Comparison of ENCODE assay signal across 17 cellular contexts in genomic region chr3:11435420-11435819, GRCh38.
DNase-seq lines count a peak whose midpoint lies in the region; ATAC-seq and TF ChIP-seq lines count a peak whose summit lies in the region.
"Had no signal": no experiment of that assay in that cellular context is flagged by ENCODE, and none has a peak within 500 bp of the region (broad histone marks: within the 10 kb centered on the region; RNA-seq: fewer than 3 reads in every experiment).

No MANE protein-coding gene starts in this region.

- H3K14ac ChIP-seq in IMR-90 (replicated peaks; ENCODE audit: low read depth, low read length): no peak overlapping the region

- dilution Hi-C loops in IMR-90 (cut with HindIII; ENCODE audit: low sequenced_read_pairs, unreplicated experiment): no loop called here

- H3K9me3 Mint-ChIP-seq in nephron (no peaks in the 10 kb centered on the region), glutamatergic neuron (ENCODE audit: unreplicated experiment) (peaks cover 2% of the 10 kb centered on the region)
- H3K9me3 Mint-ChIP-seq in activated CD4-positive, alpha-beta T cell treated with anti-CD3 and anti-CD28 coated beads, Interleukin-2, amount 10 ng/mL, durations not matched to agents 7 days and 5 days: no peaks in the 10 kb centered on the region
- H3K9me3 Mint-ChIP-seq: CD4-positive, alpha-beta T cell had no signal

- no peak for ATAC-seq in IMR-90 (ENCODE audit: low read depth)
- no peak for ATAC-seq in HG03039 (IDR thresholded peaks at IDR 0.05; ENCODE audit: unreplicated experiment)

- CTCF ChIA-PET in IMR-90 (lab: Yijun Ruan, JAX): no interaction called here
- CTCF ChIA-PET in activated CD4-positive, alpha-beta T cell treated with anti-CD3 and anti-CD28 coated beads, Interleukin-2, amount 10 ng/mL, durations not matched to agents 7 days and 5 days (lab: Charles Lee): interaction anchor here (0.6 kb wide), 1 partner anchor 56 kb away, joined by 3 read pairs; no protein-coding TSS in a partner anchor

- no peak overlapping the region for H2BK5ac ChIP-seq in IMR-90 (ENCODE audit: low read depth, low read length, poor library complexity, severe bottlenecking)

- H3K56ac ChIP-seq in IMR-90 (ENCODE audit: extremely low read depth, insufficient read depth, low read length): no peak overlapping the region

- no peak overlapping the region for H2BK20ac ChIP-seq in IMR-90 (ENCODE audit: low read depth, low read length)

- no peaks in the 10 kb centered on the region for H3K36me3 Mint-ChIP-seq in nephron (ENCODE audit: low read depth)
- H3K36me3 Mint-ChIP-seq in activated CD4-positive, alpha-beta T cell treated with anti-CD3 and anti-CD28 coated beads, Interleukin-2, amount 10 ng/mL, durations not matched to agents 7 days and 5 days (ENCODE audit: low read depth): no peaks in the 10 kb centered on the region
- no peaks in the 10 kb centered on the region for H3K36me3 Mint-ChIP-seq in glutamatergic neuron (ENCODE audit: unreplicated experiment)

- H3K79me1 ChIP-seq in IMR-90 (ENCODE audit: low read depth in 1 of 2, low read length in 2 of 2): no peaks in the 10 kb centered on the region

- no peaks in the 10 kb centered on the region for H3K36me3 ChIP-seq in IMR-90 (ENCODE audit: control insufficient read depth, insufficient read depth, low read length)
- no peaks in the 10 kb centered on the region for H3K36me3 ChIP-seq in ascending aorta
- no peaks in the 10 kb centered on the region for H3K36me3 ChIP-seq in tibial nerve
- H3K36me3 ChIP-seq: BLaER1 had no signal

- H3K4me1 ChIP-seq in IMR-90 (ENCODE audit: control insufficient read depth, insufficient read depth, low read length): peaks cover 4% of the 10 kb centered on the region
- peaks cover 0 to 22% of the 10 kb centered on the region in 2 donors for H3K4me1 ChIP-seq in ascending aorta
- H3K4me1 ChIP-seq in tibial nerve: peaks cover 0 to 60% (median 25%) of the 10 kb centered on the region in 4 donors
- H3K4me1 ChIP-seq: BLaER1 had no signal

- H3K23ac ChIP-seq in IMR-90 (ENCODE audit: low read depth, low read length): no peak overlapping the region

- no peak overlapping the region for H4K5ac ChIP-seq in IMR-90 (ENCODE audit: low read depth, low read length)

- in situ Hi-C loops in IMR-90 (cut with MboI; ENCODE audit: low sequenced_read_pairs): no loop called here

- no peak for DNase-seq in IMR-90
- no peak for DNase-seq in ascending aorta (ENCODE audit: low spot score in 2 of 2)
- DNase-seq in tibial nerve (ENCODE audit: low spot score in 2 of 2): no peak
- DNase-seq in activated CD4-positive, alpha-beta T cell treated with anti-CD3 and anti-CD28 coated beads, Interleukin-2, amount 10 ng/mL, durations not matched to agents 7 days and 5 days: no peak
- DNase-seq in glutamatergic neuron: no peak
- DNase-seq: CD4-positive, alpha-beta T cell; H7; KG1; MM.1S; NCI-H2029; NCI-H446 treated with DMSO at 0.1 percent for 48 hours; NCI-H526; SHP77 had no signal

- peaks cover 74% of the 10 kb centered on the region for H3K4me1 Mint-ChIP-seq in nephron
- peaks cover 4% of the 10 kb centered on the region for H3K4me1 Mint-ChIP-seq in activated CD4-positive, alpha-beta T cell treated with anti-CD3 and anti-CD28 coated beads, Interleukin-2, amount 10 ng/mL, durations not matched to agents 7 days and 5 days
- no peaks in the 10 kb centered on the region for H3K4me1 Mint-ChIP-seq in glutamatergic neuron (ENCODE audit: low read depth, unreplicated experiment)

- no peak overlapping the region for H2AK9ac ChIP-seq in IMR-90 (replicated peaks; ENCODE audit: low read depth, low read length, poor library complexity)

- H4K91ac ChIP-seq in IMR-90 (ENCODE audit: insufficient read depth, low read depth, low read length): no peak overlapping the region

- H3K27me3 ChIP-seq in IMR-90 (ENCODE audit: control insufficient read depth, insufficient read depth, low read length) (no peaks in the 10 kb centered on the region), ascending aorta (no peaks in the 10 kb centered on the region), tibial nerve (no peaks in the 10 kb centered on the region)
- H3K27me3 ChIP-seq: BLaER1 had no signal

- no peak overlapping the region for H3K4me2 ChIP-seq in IMR-90 (ENCODE audit: low read depth, low read length)
- H3K4me2 ChIP-seq: BLaER1 had no signal

- TF ChIP-seq EP300 in tibial nerve (IDR thresholded peaks at IDR 0.05): no peak

- TF ChIP-seq CTCF in IMR-90 (conservative IDR thresholded peaks at IDR 0.05; ENCODE audit: low read depth, low read length) (no peak), ascending aorta (IDR thresholded peaks at IDR 0.05) (no peak), nephron (IDR thresholded peaks at IDR 0.05; ENCODE audit: unreplicated experiment in 3 of 3) (no peak), tibial nerve (IDR thresholded peaks at IDR 0.05) (no peak), glutamatergic neuron (IDR thresholded peaks at IDR 0.05; ENCODE audit: partially characterized antibody, unreplicated experiment) (no peak)

- no peak overlapping the region for H3K18ac ChIP-seq in IMR-90 (ENCODE audit: low read depth, low read length)

- H4K20me1 ChIP-seq in IMR-90 (ENCODE audit: insufficient read depth, low read length): no peaks in the 10 kb centered on the region
- H4K20me1 ChIP-seq: BLaER1 had no signal

- TF ChIP-seq RAD21 in IMR-90 (IDR thresholded peaks at IDR 0.05; ENCODE audit: low read length): no peak

- POLR2A ChIA-PET in IMR-90 (lab: Charles Lee; ENCODE audit: unreplicated experiment): no interaction called here
- POLR2A ChIA-PET in activated CD4-positive, alpha-beta T cell treated with anti-CD3 and anti-CD28 coated beads, Interleukin-2, amount 10 ng/mL, durations not matched to agents 7 days and 5 days (lab: Charles Lee): no interaction called here

- H3K9me1 ChIP-seq in IMR-90 (ENCODE audit: insufficient read depth, low read length): peaks cover 3% of the 10 kb centered on the region

- no TSS peak for BruUV-seq in IMR-90 (replicated peaks; lab: Mats Ljungman, UMichigan)

- H2AFZ ChIP-seq in IMR-90 (replicated peaks; ENCODE audit: low read length, poor library complexity): no peak overlapping the region

- H2BK120ac ChIP-seq in IMR-90 (ENCODE audit: low read depth, low read length): no peak overlapping the region

- no peak overlapping the region for H3K9ac ChIP-seq in IMR-90 (ENCODE audit: low read depth, low read length)
- H3K9ac ChIP-seq: BLaER1 had no signal

- no peaks in the 10 kb centered on the region for H3K27me3 Mint-ChIP-seq in nephron (ENCODE audit: low read depth)
- no peaks in the 10 kb centered on the region for H3K27me3 Mint-ChIP-seq in activated CD4-positive, alpha-beta T cell treated with anti-CD3 and anti-CD28 coated beads, Interleukin-2, amount 10 ng/mL, durations not matched to agents 7 days and 5 days
- H3K27me3 Mint-ChIP-seq in glutamatergic neuron (ENCODE audit: unreplicated experiment): no peaks in the 10 kb centered on the region
- H3K27me3 Mint-ChIP-seq: CD4-positive, alpha-beta T cell had no signal

- H3K27ac Mint-ChIP-seq in nephron (peak overlapping the region; percentile 28 to 98 (median 72)), glutamatergic neuron (ENCODE audit: unreplicated experiment) (no peak overlapping the region)
- H3K27ac Mint-ChIP-seq in activated CD4-positive, alpha-beta T cell treated with anti-CD3 and anti-CD28 coated beads, Interleukin-2, amount 10 ng/mL, durations not matched to agents 7 days and 5 days: no peak overlapping the region
- H3K27ac Mint-ChIP-seq: CD4-positive, alpha-beta T cell had no signal

- intact Hi-C loops in IMR-90 (cut with micrococcal nuclease) (no loop called here), ascending aorta (cut with DNase I) (no loop called here)

- H3K4me3 Mint-ChIP-seq in nephron: no peak overlapping the region
- H3K4me3 Mint-ChIP-seq in activated CD4-positive, alpha-beta T cell treated with anti-CD3 and anti-CD28 coated beads, Interleukin-2, amount 10 ng/mL, durations not matched to agents 7 days and 5 days: no peak overlapping the region
- no peak overlapping the region for H3K4me3 Mint-ChIP-seq in glutamatergic neuron (ENCODE audit: unreplicated experiment)
- H3K4me3 Mint-ChIP-seq: CD4-positive, alpha-beta T cell had no signal

- no peak overlapping the region for H3K27ac ChIP-seq in IMR-90 (ENCODE audit: insufficient read depth, low read length)
- peak overlapping the region; percentile 79 to 82 for H3K27ac ChIP-seq in ascending aorta
- H3K27ac ChIP-seq in tibial nerve: peak overlapping the region; percentile 62 to 90 (median 84)
- H3K27ac ChIP-seq: BLaER1, RWPE1 had no signal

- H3K4ac ChIP-seq in IMR-90 (ENCODE audit: low read depth, low read length): no peak overlapping the region

- H4K8ac ChIP-seq in IMR-90 (ENCODE audit: low read depth in 2 of 2, low read length in 2 of 2): no peak overlapping the region

- no peaks in the 10 kb centered on the region for H3K9me3 ChIP-seq in IMR-90 (ENCODE audit: control insufficient read depth, insufficient read depth, low read length)
- H3K9me3 ChIP-seq in ascending aorta: no peaks in the 10 kb centered on the region
- H3K9me3 ChIP-seq in tibial nerve: no peaks in the 10 kb centered on the region
- H3K9me3 ChIP-seq: BLaER1 had no signal

- H3K4me3 ChIP-seq in IMR-90 (ENCODE audit: insufficient read depth, low read depth, low read length): no peak overlapping the region
- H3K4me3 ChIP-seq in ascending aorta: no peak overlapping the region
- H3K4me3 ChIP-seq in tibial nerve: no peak overlapping the region
- H3K4me3 ChIP-seq: BLaER1 had no signal

- 0 out of 2 replicates have a peak overlapping the region, but pooled peaks have one; percentile 15 for H2AK5ac ChIP-seq in IMR-90 (ENCODE audit: low read depth, low read length)

- WGBS in IMR-90 (ENCODE audit: extremely low coverage in 2 of 2, insufficient read length in 1 of 2), 2 experiments: no CpG with 5 or more reads among the region's 5 CpGs
- WGBS in tibial nerve, 2 donors: 66 to 69% methylated on average over 5 of the region's 5 CpGs

- TF ChIP-seq POLR2A in IMR-90 (IDR thresholded peaks at IDR 0.05; ENCODE audit: low read depth, low read length) (no peak), tibial nerve (IDR thresholded peaks at IDR 0.05) (no peak)

- H2BK15ac ChIP-seq in IMR-90 (ENCODE audit: low read depth, low read length): no peak overlapping the region

TF ChIP-seq in IMR-90, 13 proteins besides CTCF, POLR2A, EP300 and RAD21 (continues in another document):
- no peak for TF ChIP-seq RFX5 (IDR thresholded peaks at IDR 0.05; ENCODE audit: low read depth, low read length)
- TF ChIP-seq RCOR1 (IDR thresholded peaks at IDR 0.05; ENCODE audit: insufficient replicate concordance, low read length): no peak
- no peak for TF ChIP-seq CEBPB (IDR thresholded peaks at IDR 0.05; ENCODE audit: low read depth, low read length)
- TF ChIP-seq ELK1 (IDR thresholded peaks at IDR 0.05; ENCODE audit: borderline replicate concordance, low read depth, low read length): no peak

Comparison
In these comparisons a context has a peak if more than half of its experiments do, and no peak if none do; other contexts are left out.
1. H3K27ac Mint-ChIP-seq: peak in nephron (3 of 3); none in activated CD4-positive, alpha-beta T cell treated with anti-CD3 and anti-CD28 coated beads, Interleukin-2, amount 10 ng/mL, durations not matched to agents 7 days and 5 days (single experiment) and glutamatergic neuron (single experiment).